Comparison of ENCODE assay signal across 22 cellular contexts in the genomic region with DNA sequence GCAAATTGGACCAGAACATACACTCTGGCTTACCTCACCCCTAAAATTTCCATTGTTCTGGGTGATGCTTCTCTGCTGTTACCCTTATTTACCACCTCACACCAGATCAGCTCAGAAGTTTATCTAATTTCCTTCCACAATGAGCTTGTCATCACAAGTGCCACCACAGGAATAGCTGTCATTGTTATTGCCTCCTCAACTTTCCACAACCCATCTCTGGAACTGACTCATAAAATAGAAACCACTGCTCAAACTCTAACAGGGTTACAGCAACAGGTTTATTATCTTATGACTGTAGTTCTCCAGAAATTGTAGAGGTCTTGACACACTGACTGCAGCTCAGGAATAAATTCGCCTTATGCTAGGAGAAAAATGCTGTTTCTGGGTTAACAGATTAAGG.
"Had no signal": no experiment of that assay in that cellular context is flagged by ENCODE, and none has a peak within 500 bp of the region (broad histone marks: within the 10 kb centered on the region; RNA-seq: fewer than 3 reads in every experiment).

No MANE protein-coding gene starts in this region.

- H3K4me1 ChIP-seq: esophagus squamous epithelium, gastroesophageal sphincter, left lung, lower lobe of right lung, neural progenitor cell, right atrium auricular region, sigmoid colon, stomach had no signal

- DNase-seq: effector memory CD8-positive, alpha-beta T cell; esophagus squamous epithelium; foreskin fibroblast; glutamatergic neuron; left lung; lower lobe of right lung; nucleus accumbens; ovary; sigmoid colon; stimulated activated CD4-positive, alpha-beta T cell treated with anti-CD3 and anti-CD28 coated beads, Interleukin-2, amount 100 ng/mL, for 48 hours; stimulated activated CD8-positive, alpha-beta memory T cell treated with anti-CD3 and anti-CD28 coated beads, Interleukin-4, amount 100 ng/mL, for 48 hours; stomach; trophoblast cell had no signal

- H3K27ac ChIP-seq: esophagus squamous epithelium, gastroesophageal sphincter, left lung, lower lobe of right lung, neural progenitor cell, ovary, right atrium auricular region, sigmoid colon, stomach had no signal

- H3K36me3 ChIP-seq: esophagus squamous epithelium, lower lobe of right lung, ovary, right atrium auricular region, sigmoid colon had no signal

- ATAC-seq: effector memory CD8-positive, alpha-beta T cell; gastroesophageal sphincter; left lung; lower lobe of right lung; stimulated activated memory B cell treated with anti-CD40 and anti-IgM and Interleukin-4, amounts not matched to agents 10 μg/mL and 1 μg/mL and 100 μg/mL, for 72 hours had no signal

- H3K4me1 Mint-ChIP-seq: memory B cell; mesothelial cell of epicardium; neural progenitor cell; stimulated activated memory B cell treated with anti-CD40 and anti-IgM and Interleukin-4, amounts not matched to agents 10 μg/mL and 1 μg/mL and 100 μg/mL, for 72 hours had no signal

- H3K27me3 ChIP-seq: esophagus squamous epithelium, gastroesophageal sphincter, left lung, neural progenitor cell, ovary, right atrium auricular region, sigmoid colon, stomach had no signal

- H3K27ac Mint-ChIP-seq: effector memory CD8-positive, alpha-beta T cell; memory B cell; mesothelial cell of epicardium; neural progenitor cell; stimulated activated memory B cell treated with anti-CD40 and anti-IgM and Interleukin-4, amounts not matched to agents 10 μg/mL and 1 μg/mL and 100 μg/mL, for 72 hours had no signal

- H3K4me3 ChIP-seq: esophagus squamous epithelium, gastroesophageal sphincter, left lung, lower lobe of right lung, neural progenitor cell, ovary, right atrium auricular region, sigmoid colon, smooth muscle cell, stomach had no signal

- H3K4me2 ChIP-seq: neural progenitor cell, smooth muscle cell had no signal

- H2AFZ ChIP-seq: neural progenitor cell had no signal

- H3K4me3 Mint-ChIP-seq: effector memory CD8-positive, alpha-beta T cell; memory B cell; mesothelial cell of epicardium; natural killer cell treated with Interleukin-12 subunit alpha and Interleukin-12 subunit beta and Interleukin-15 and Interleukin-18, amount 100 ng/mL, for 72 hours; neural progenitor cell; stimulated activated memory B cell treated with anti-CD40 and anti-IgM and Interleukin-4, amounts not matched to agents 10 μg/mL and 1 μg/mL and 100 μg/mL, for 72 hours had no signal

- H3K9ac ChIP-seq: neural progenitor cell had no signal

- H3K27me3 Mint-ChIP-seq: effector memory CD8-positive, alpha-beta T cell; memory B cell; natural killer cell treated with Interleukin-12 subunit alpha and Interleukin-12 subunit beta and Interleukin-15 and Interleukin-18, amount 100 ng/mL, for 72 hours; stimulated activated memory B cell treated with anti-CD40 and anti-IgM and Interleukin-4, amounts not matched to agents 10 μg/mL and 1 μg/mL and 100 μg/mL, for 72 hours had no signal

- FAIRE-seq: keratinocyte had no signal
